1 cellular context compared by ENCODE assay signal in genomic region chr3:97901327-97902295, GRCh38.
TF ChIP-seq lines count a peak whose summit lies in the region.

No MANE protein-coding gene starts in this region.

TF ChIP-seq in HepG2, 621 proteins besides CTCF, POLR2A, EP300 and RAD21 (continued from another document):
- TF ChIP-seq PAXIP1 (CRISPR knock-in tag; conservative IDR thresholded peaks at IDR 0.05) (0 out of 2 replicates have a peak, but pooled peaks have one; percentile 37), ZNF136 (CRISPR knock-in tag; IDR thresholded peaks at IDR 0.05; ENCODE audit: low read depth) (no peak), ZSCAN29 (CRISPR knock-in tag; conservative IDR thresholded peaks at IDR 0.05) (no peak), ARID3A (IDR thresholded peaks at IDR 0.05; ENCODE audit: low read depth, low read length) (0 out of 2 replicates have a peak, but pooled peaks have one; percentile 9), TEAD3 (CRISPR knock-in tag; optimal IDR thresholded peaks at IDR 0.05; ENCODE audit: borderline replicate concordance) (no peak), FOXP1 (IDR thresholded peaks at IDR 0.05) (no peak), FOXP1 (CRISPR knock-in tag; IDR thresholded peaks at IDR 0.05) (peak; percentile 24; the same call in 1 of the 2 replicates), SP1 (IDR thresholded peaks at IDR 0.05) (no peak), SP1 (CRISPR knock-in tag; IDR thresholded peaks at IDR 0.05) (no peak), HMGA1 (CRISPR knock-in tag; conservative IDR thresholded peaks at IDR 0.05) (no peak), YY1 (IDR thresholded peaks at IDR 0.05; ENCODE audit: insufficient read depth, insufficient replicate concordance, low read depth, low read length) (no peak), FOXM1 (CRISPR knock-in tag; IDR thresholded peaks at IDR 0.05) (no peak), CREM (IDR thresholded peaks at IDR 0.05) (no peak), CREM (CRISPR knock-in tag; IDR thresholded peaks at IDR 0.05) (no peak), ZC3H4 (CRISPR knock-in tag; IDR thresholded peaks at IDR 0.05; ENCODE audit: borderline replicate concordance) (no peak), SALL1 (CRISPR knock-in tag; IDR thresholded peaks at IDR 0.05) (peak; percentile 31; the same call in 1 of the 2 replicates), ZNF282 (IDR thresholded peaks at IDR 0.05; ENCODE audit: partially characterized antibody) (no peak), ZNF333 (CRISPR knock-in tag; IDR thresholded peaks at IDR 0.05; ENCODE audit: borderline replicate concordance) (no peak), MBD4 (IDR thresholded peaks at IDR 0.05; ENCODE audit: borderline replicate concordance, low read length) (no peak), KLF12 (CRISPR knock-in tag; IDR thresholded peaks at IDR 0.05; ENCODE audit: borderline replicate concordance) (no peak), NFIC (IDR thresholded peaks at IDR 0.05; ENCODE audit: low read length) (peak; percentile 38; the same call in 1 of the 2 replicates), ZNF746 (CRISPR knock-in tag; IDR thresholded peaks at IDR 0.05) (no peak), JDP2 (CRISPR knock-in tag; IDR thresholded peaks at IDR 0.05; ENCODE audit: borderline replicate concordance) (no peak), ZNF234 (CRISPR knock-in tag; conservative IDR thresholded peaks at IDR 0.05) (no peak), ZNF292 (CRISPR knock-in tag; IDR thresholded peaks at IDR 0.05; ENCODE audit: borderline replicate concordance, low read depth) (no peak), ARHGAP35 (CRISPR knock-in tag; IDR thresholded peaks at IDR 0.05; ENCODE audit: borderline replicate concordance) (no peak), ZNF674 (CRISPR knock-in tag; IDR thresholded peaks at IDR 0.05; ENCODE audit: low read depth) (no peak), HNRNPH1 (optimal IDR thresholded peaks at IDR 0.05; ENCODE audit: low read depth, low read length) (no peak), AGO2 (optimal IDR thresholded peaks at IDR 0.05; ENCODE audit: low read depth, low read length) (no peak), DMAP1 (CRISPR knock-in tag; IDR thresholded peaks at IDR 0.05) (no peak), SRF (IDR thresholded peaks at IDR 0.05; ENCODE audit: low read depth, low read length) (no peak), KDM5A (IDR thresholded peaks at IDR 0.05; ENCODE audit: borderline replicate concordance, low read length) (no peak), RCOR2 (CRISPR knock-in tag; IDR thresholded peaks at IDR 0.05) (no peak), TBL1XR1 (IDR thresholded peaks at IDR 0.05; ENCODE audit: borderline replicate concordance, low read length, partially characterized antibody) (no peak), ZNF224 (CRISPR knock-in tag; IDR thresholded peaks at IDR 0.05) (no peak), PHF20 (CRISPR knock-in tag; IDR thresholded peaks at IDR 0.05) (no peak), PAF1 (CRISPR knock-in tag; IDR thresholded peaks at IDR 0.05) (no peak), HDAC2 (CRISPR knock-in tag; IDR thresholded peaks at IDR 0.05) (no peak), ZBTB43 (CRISPR knock-in tag; conservative IDR thresholded peaks at IDR 0.05) (no peak), SP5 (CRISPR knock-in tag; IDR thresholded peaks at IDR 0.05; ENCODE audit: borderline replicate concordance, low read depth) (no peak)
- TF ChIP-seq, protein P1, sequence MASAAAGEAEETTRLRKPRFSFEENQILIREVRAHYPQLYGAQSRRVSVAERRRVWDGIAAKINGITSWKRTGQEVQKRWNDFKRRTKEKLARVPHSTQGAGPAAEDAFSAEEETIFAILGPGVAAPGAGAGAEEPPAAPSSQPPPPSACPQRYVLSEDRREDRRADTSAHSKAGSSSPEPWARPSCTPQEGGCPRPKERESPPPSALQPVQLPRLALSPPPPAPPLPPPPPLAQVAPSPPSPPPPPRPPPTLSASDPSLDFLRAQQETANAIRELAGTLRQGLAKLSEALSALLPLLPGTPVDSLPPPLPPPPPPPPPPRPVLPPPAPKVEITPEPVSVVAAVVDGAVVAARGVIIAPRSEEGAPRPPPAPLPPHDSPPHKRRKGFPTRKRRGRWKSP (CRISPR knock-in tag; IDR thresholded peaks at IDR 0.05) = no peak
- TF ChIP-seq, protein P2, sequence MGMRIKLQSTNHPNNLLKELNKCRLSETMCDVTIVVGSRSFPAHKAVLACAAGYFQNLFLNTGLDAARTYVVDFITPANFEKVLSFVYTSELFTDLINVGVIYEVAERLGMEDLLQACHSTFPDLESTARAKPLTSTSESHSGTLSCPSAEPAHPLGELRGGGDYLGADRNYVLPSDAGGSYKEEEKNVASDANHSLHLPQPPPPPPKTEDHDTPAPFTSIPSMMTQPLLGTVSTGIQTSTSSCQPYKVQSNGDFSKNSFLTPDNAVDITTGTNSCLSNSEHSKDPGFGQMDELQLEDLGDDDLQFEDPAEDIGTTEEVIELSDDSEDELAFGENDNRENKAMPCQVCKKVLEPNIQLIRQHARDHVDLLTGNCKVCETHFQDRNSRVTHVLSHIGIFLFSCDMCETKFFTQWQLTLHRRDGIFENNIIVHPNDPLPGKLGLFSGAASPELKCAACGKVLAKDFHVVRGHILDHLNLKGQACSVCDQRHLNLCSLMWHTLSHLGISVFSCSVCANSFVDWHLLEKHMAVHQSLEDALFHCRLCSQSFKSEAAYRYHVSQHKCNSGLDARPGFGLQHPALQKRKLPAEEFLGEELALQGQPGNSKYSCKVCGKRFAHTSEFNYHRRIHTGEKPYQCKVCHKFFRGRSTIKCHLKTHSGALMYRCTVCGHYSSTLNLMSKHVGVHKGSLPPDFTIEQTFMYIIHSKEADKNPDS (CRISPR knock-in tag; IDR thresholded peaks at IDR 0.05) = no peak
- TF ChIP-seq, protein P3, sequence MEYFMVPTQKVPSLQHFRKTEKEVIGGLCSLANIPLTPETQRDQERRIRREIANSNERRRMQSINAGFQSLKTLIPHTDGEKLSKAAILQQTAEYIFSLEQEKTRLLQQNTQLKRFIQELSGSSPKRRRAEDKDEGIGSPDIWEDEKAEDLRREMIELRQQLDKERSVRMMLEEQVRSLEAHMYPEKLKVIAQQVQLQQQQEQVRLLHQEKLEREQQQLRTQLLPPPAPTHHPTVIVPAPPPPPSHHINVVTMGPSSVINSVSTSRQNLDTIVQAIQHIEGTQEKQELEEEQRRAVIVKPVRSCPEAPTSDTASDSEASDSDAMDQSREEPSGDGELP (IDR thresholded peaks at IDR 0.05; ENCODE audit: borderline replicate concordance, low read depth) = no peak
